ENCODE assay signal across 3 cellular contexts in the genomic region with DNA sequence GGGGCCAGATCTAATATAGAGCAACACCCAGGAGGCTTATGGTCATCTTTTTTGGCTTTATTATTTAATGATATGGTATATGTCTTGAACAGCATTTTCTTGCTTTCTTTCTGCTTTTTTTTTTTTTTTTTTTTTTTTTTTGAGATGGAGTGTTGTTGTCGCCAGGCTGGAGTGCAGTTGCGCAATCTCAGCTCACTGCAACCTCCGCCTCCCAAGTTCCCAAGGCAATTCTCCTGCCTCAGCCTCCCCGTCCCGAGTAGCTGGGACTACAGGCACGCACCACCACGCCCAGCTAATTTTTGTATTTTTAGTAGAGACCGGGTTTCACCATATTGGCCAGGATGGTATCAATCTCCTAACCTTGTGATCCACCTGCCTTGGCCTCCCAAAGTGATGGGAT.
TF ChIP-seq lines count a peak whose summit lies in the region.

No MANE protein-coding gene starts in this region.

TF ChIP-seq in A549, 52 proteins besides CTCF, POLR2A, EP300 and RAD21:
- TF ChIP-seq CEBPB (IDR thresholded peaks at IDR 0.05) = peak; percentile 18 to 56; a peak in 3 of 4 replicates
TF ChIP-seq in A549: peak in this region for 1; not testable (repeated sequence) for 51.

TF ChIP-seq in IMR-90, 13 proteins besides CTCF, POLR2A, EP300 and RAD21:
- TF ChIP-seq CEBPB (IDR thresholded peaks at IDR 0.05; ENCODE audit: low read depth, low read length) = peak; percentile 79

TF ChIP-seq in H1, 55 proteins besides CTCF, POLR2A, EP300 and RAD21:
- peak; percentile 95 for TF ChIP-seq CEBPB (IDR thresholded peaks at IDR 0.05; ENCODE audit: low read depth, low read length)
